ENCODE assay signal across 15 cellular contexts in the genomic region with DNA sequence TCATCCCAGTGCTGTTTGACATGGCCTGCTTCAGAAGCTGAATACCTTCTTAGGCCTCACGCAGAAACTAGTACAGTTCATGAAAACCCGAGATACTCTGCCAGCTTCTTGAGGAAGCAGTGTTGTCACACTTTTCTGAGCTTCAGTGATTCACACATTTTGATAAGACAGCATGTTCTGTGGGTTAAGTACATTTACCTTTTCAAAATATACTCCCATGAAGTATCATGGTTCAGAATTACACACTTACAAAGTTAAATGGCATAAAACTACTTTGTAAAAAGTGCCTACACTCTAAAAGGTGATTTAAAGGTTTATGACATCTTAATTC. TPM values are rescaled to one million over a fixed set of nuclear protein-coding genes. Genes with fewer than 3 reads are reported as not detected.
DNase-seq lines count a peak whose midpoint lies in the region; ATAC-seq and TF ChIP-seq lines count a peak whose summit lies in the region.
"Had no signal": no experiment of that assay in that cellular context is flagged by ENCODE, and none has a peak within 500 bp of the region (broad histone marks: within the 10 kb centered on the region; RNA-seq: fewer than 3 reads in every experiment).

No MANE protein-coding gene starts in this region.

- peaks cover 75% of the 10 kb centered on the region for H3F3A ChIP-seq in smooth muscle cell (ENCODE audit: low read depth)

- H3K4me1 ChIP-seq in cardiac muscle cell (ENCODE audit: low read depth) (no peaks in the 10 kb centered on the region), right atrium auricular region (no peaks in the 10 kb centered on the region), smooth muscle cell (ENCODE audit: low read depth) (no peaks in the 10 kb centered on the region)
- H3K4me1 ChIP-seq: BLaER1 had no signal

- no peaks in the 10 kb centered on the region for H3K27me3 Mint-ChIP-seq in chondrocyte (ENCODE audit: low read depth)

- no peak for TF ChIP-seq CTCF in cardiac muscle cell (IDR thresholded peaks at IDR 0.05; ENCODE audit: low read depth, low read length)
- TF ChIP-seq CTCF in right atrium auricular region (IDR thresholded peaks at IDR 0.05): no peak
- no peak for TF ChIP-seq CTCF in chondrocyte (IDR thresholded peaks at IDR 0.05)
- no peak for TF ChIP-seq CTCF in fibroblast of the aortic adventitia (IDR thresholded peaks at IDR 0.05; ENCODE audit: insufficient read depth, low read length)
- TF ChIP-seq CTCF in smooth muscle cell (IDR thresholded peaks at IDR 0.05; ENCODE audit: borderline replicate concordance, insufficient read depth, poor library complexity, severe bottlenecking): no peak

- H3K9me3 ChIP-seq in cardiac muscle cell (ENCODE audit: low read depth) (no peaks in the 10 kb centered on the region), right atrium auricular region (no peaks in the 10 kb centered on the region), smooth muscle cell (replicated peaks; ENCODE audit: low read depth) (no peaks in the 10 kb centered on the region)
- H3K9me3 ChIP-seq: BLaER1 had no signal

- H3K4me3 ChIP-seq in cardiac muscle cell (no peak overlapping the region), right atrium auricular region (no peak overlapping the region), fibroblast of the aortic adventitia (ENCODE audit: low read depth, low read length) (no peak overlapping the region), smooth muscle cell (no peak overlapping the region)
- H3K4me3 ChIP-seq: BLaER1 had no signal

- H3K9me3 Mint-ChIP-seq in chondrocyte (ENCODE audit: low read depth): no peaks in the 10 kb centered on the region
- H3K9me3 Mint-ChIP-seq: HFFc6 had no signal

- peaks cover 19% of the 10 kb centered on the region for H3K36me3 Mint-ChIP-seq in chondrocyte (ENCODE audit: low read depth)
- H3K36me3 Mint-ChIP-seq: CD4-positive, CD25-positive, alpha-beta regulatory T cell had no signal

- no peak overlapping the region for H3K4me2 ChIP-seq in smooth muscle cell
- H3K4me2 ChIP-seq: BLaER1 had no signal

- H3K9ac ChIP-seq in smooth muscle cell (ENCODE audit: low read depth): peak overlapping the region; percentile 23
- H3K9ac ChIP-seq: BLaER1 had no signal

- no peak overlapping the region for H2AFZ ChIP-seq in smooth muscle cell (ENCODE audit: low read depth)

- H4K20me1 ChIP-seq in smooth muscle cell (ENCODE audit: low read depth): peaks cover 97% of the 10 kb centered on the region
- H4K20me1 ChIP-seq: BLaER1 had no signal

- no peak overlapping the region for H3K4me3 Mint-ChIP-seq in chondrocyte (ENCODE audit: unreplicated experiment)
- H3K4me3 Mint-ChIP-seq: CD4-positive, CD25-positive, alpha-beta regulatory T cell; HFFc6 had no signal

- DNase-seq in cardiac muscle cell (ENCODE audit: low read depth in 1 of 2, low spot score in 1 of 2) (peak in 1 of 2 donors; percentile 52), right atrium auricular region (ENCODE audit: low spot score) (no peak), chondrocyte (ENCODE audit: low spot score) (no peak), fibroblast of the aortic adventitia (ENCODE audit: low read depth) (peak; percentile 31), smooth muscle cell (lab: John Stamatoyannopoulos, UW; ENCODE audit: unreplicated experiment) (no peak), SHP77 treated with DMSO at 0.1 percent for 48 hours (lab: John Stamatoyannopoulos, UW) (no peak)
- DNase-seq in effector CD8-positive, alpha-beta T cell (lab: John Stamatoyannopoulos, UW): no peak
- DNase-seq: Calu3; CD4-positive, CD25-positive, alpha-beta regulatory T cell; DMS 273 treated with DMSO at 0.1 percent for 48 hours; HCEC 1CT; HFFc6 had no signal

- H3K27me3 ChIP-seq in cardiac muscle cell: no peaks in the 10 kb centered on the region
- H3K27me3 ChIP-seq in right atrium auricular region: no peaks in the 10 kb centered on the region
- no peaks in the 10 kb centered on the region for H3K27me3 ChIP-seq in smooth muscle cell (ENCODE audit: low read depth)
- H3K27me3 ChIP-seq: BLaER1 had no signal

- peaks cover 54% of the 10 kb centered on the region for H3K4me1 Mint-ChIP-seq in chondrocyte (ENCODE audit: low read depth)
- H3K4me1 Mint-ChIP-seq: CD4-positive, CD25-positive, alpha-beta regulatory T cell had no signal

- H3K36me3 ChIP-seq in cardiac muscle cell: peaks cover 48% of the 10 kb centered on the region
- H3K36me3 ChIP-seq in right atrium auricular region: no peaks in the 10 kb centered on the region
- H3K36me3 ChIP-seq in smooth muscle cell (ENCODE audit: low read depth): peaks cover 3% of the 10 kb centered on the region
- H3K36me3 ChIP-seq: BLaER1 had no signal

- peaks cover 51% of the 10 kb centered on the region for H3K79me2 ChIP-seq in smooth muscle cell (ENCODE audit: low read depth)

- 74% methylated on average over 2 of the region's 2 CpGs for WGBS in smooth muscle cell (ENCODE audit: low lambda C conversion rate)

- H3K27ac ChIP-seq in cardiac muscle cell: peak overlapping the region; percentile 59
- H3K27ac ChIP-seq in right atrium auricular region: no peak overlapping the region
- H3K27ac ChIP-seq in smooth muscle cell (ENCODE audit: low read depth): peak overlapping the region; percentile 60
- H3K27ac ChIP-seq: 22Rv1, BLaER1 had no signal

- peak overlapping the region; percentile 34 for H3K27ac Mint-ChIP-seq in chondrocyte (ENCODE audit: unreplicated experiment)
- H3K27ac Mint-ChIP-seq: CD4-positive, CD25-positive, alpha-beta regulatory T cell; HFFc6 had no signal

- ATAC-seq in GM21360 (IDR thresholded peaks at IDR 0.05; ENCODE audit: unreplicated experiment): no peak

RNA-seq across cellular contexts. Expression of gene VCAN, which starts 56.9 kb away (rescaled TPM):
- total RNA-seq in cardiac muscle cell: 414 and 618 TPM in 2 replicates
- 184 and 273 TPM in 2 replicates for polyA plus RNA-seq in cardiac muscle cell
- 100 to 1,000 TPM in 1 of 2 donors, 10 to 100 TPM in 1; 72.0 to 139 TPM for total RNA-seq in right atrium auricular region
- total RNA-seq in chondrocyte: 250 to 737 TPM (median 710 TPM) in 3 replicates
- 455 and 1,493 TPM in 2 replicates for total RNA-seq in fibroblast of the aortic adventitia (ENCODE audit: low replicate concordance)
- total RNA-seq in smooth muscle cell: 2,724 and 3,065 TPM in 2 replicates
- polyA plus RNA-seq in smooth muscle cell: 551 and 702 TPM in 2 replicates
- total RNA-seq: CD4-positive, CD25-positive, alpha-beta regulatory T cell had no signal

Comparison
In these comparisons a context has a peak if more than half of its experiments do, and no peak if none do; other contexts are left out.
1. H3K27ac ChIP-seq: peak in cardiac muscle cell (single experiment) and smooth muscle cell (single experiment); none in right atrium auricular region (0 of 2).